10 cellular contexts compared by ENCODE assay signal in genomic region chr1:43558346-43558841, GRCh38. TPM values are rescaled to one million over a fixed set of nuclear protein-coding genes. Genes with fewer than 3 reads are reported as not detected.
DNase-seq lines count a peak whose midpoint lies in the region; ATAC-seq and TF ChIP-seq lines count a peak whose summit lies in the region.
"Had no signal": no experiment of that assay in that cellular context is flagged by ENCODE, and none has a peak within 500 bp of the region (broad histone marks: within the 10 kb centered on the region; RNA-seq: fewer than 3 reads in every experiment).

No MANE protein-coding gene starts in this region.

- H3K27me3 Mint-ChIP-seq in activated T-cell treated with anti-CD3 and anti-CD28 coated beads, Interleukin-2, amount 50 U/mL, for 24 hours: peaks cover under 1% of the 10 kb centered on the region
- H3K27me3 Mint-ChIP-seq in T-helper 17 cell: no peaks in the 10 kb centered on the region
- H3K27me3 Mint-ChIP-seq: activated naive CD8-positive, alpha-beta T cell had no signal

- no peak overlapping the region for H3K4me3 Mint-ChIP-seq in activated T-cell treated with anti-CD3 and anti-CD28 coated beads, Interleukin-2, amount 50 U/mL, for 24 hours
- no peak overlapping the region for H3K4me3 Mint-ChIP-seq in T-helper 17 cell
- H3K4me3 Mint-ChIP-seq: activated naive CD8-positive, alpha-beta T cell had no signal

- no peak overlapping the region for H3K27ac Mint-ChIP-seq in activated T-cell treated with anti-CD3 and anti-CD28 coated beads, Interleukin-2, amount 50 U/mL, for 24 hours
- H3K27ac Mint-ChIP-seq in T-helper 17 cell: no peak overlapping the region
- H3K27ac Mint-ChIP-seq: activated naive CD8-positive, alpha-beta T cell had no signal

- 31 to 62% (median 56%) methylated on average over 5 to 21 of the region's 21 CpGs for WGBS in heart left ventricle, 4 donors

- H3K9ac ChIP-seq in muscle layer of colon (ENCODE audit: low read length): no peak overlapping the region

- TF ChIP-seq CTCF in heart left ventricle (IDR thresholded peaks at IDR 0.05) (no peak), vagina (IDR thresholded peaks at IDR 0.05) (no peak)

- TF ChIP-seq POLR2A in heart left ventricle (IDR thresholded peaks at IDR 0.05) (no peak), vagina (IDR thresholded peaks at IDR 0.05) (no peak)

- no peaks in the 10 kb centered on the region for H3K36me3 Mint-ChIP-seq in activated T-cell treated with anti-CD3 and anti-CD28 coated beads, Interleukin-2, amount 50 U/mL, for 24 hours (ENCODE audit: low read depth)
- H3K36me3 Mint-ChIP-seq in T-helper 17 cell (ENCODE audit: low read depth): no peaks in the 10 kb centered on the region
- H3K36me3 Mint-ChIP-seq: activated naive CD8-positive, alpha-beta T cell had no signal

- intact Hi-C loops in left cardiac atrium (cut with DNase I): no loop called here
- intact Hi-C loops in heart left ventricle (cut with DNase I): no loop called here
- intact Hi-C loops in vagina (cut with DNase I): no loop called here

- no peaks in the 10 kb centered on the region for H3K9me3 Mint-ChIP-seq in activated T-cell treated with anti-CD3 and anti-CD28 coated beads, Interleukin-2, amount 50 U/mL, for 24 hours

- H3K36me3 ChIP-seq in heart left ventricle: peaks cover 0 to 4% (median 0%) of the 10 kb centered on the region in 9 donors
- peaks cover 25% of the 10 kb centered on the region for H3K36me3 ChIP-seq in muscle layer of colon (ENCODE audit: insufficient read depth, low read length)
- H3K36me3 ChIP-seq in vagina: peaks cover 0 to 8% of the 10 kb centered on the region in 2 donors

- H3K9me3 ChIP-seq in heart left ventricle (no peaks in the 10 kb centered on the region), muscle layer of colon (ENCODE audit: low read length) (no peaks in the 10 kb centered on the region), vagina (no peaks in the 10 kb centered on the region), T-helper 17 cell (ENCODE audit: control insufficient read depth, low read length, poor library complexity, severe bottlenecking) (no peaks in the 10 kb centered on the region)

- ATAC-seq in left cardiac atrium (peak; percentile 23 to 59), heart left ventricle (no peak), T-helper 17 cell (no peak)
- ATAC-seq: GM12878 had no signal

- H3K4me3 ChIP-seq in heart left ventricle (no peak overlapping the region), muscle layer of colon (ENCODE audit: low read depth in 1 of 2, low read length in 2 of 2) (no peak overlapping the region), vagina (peak overlapping the region; percentile 9 to 17)
- H3K4me3 ChIP-seq: GM12878 had no signal

- DNase-seq in left cardiac atrium (no peak), heart left ventricle (no peak), epithelial cell of prostate (ENCODE audit: low read depth, low spot score) (no peak), vagina (ENCODE audit: extremely low spot score in 2 of 2) (no peak), 8988T (no peak), T-helper 17 cell (no peak)
- no peak for DNase-seq in activated T-cell treated with anti-CD3 and anti-CD28 coated beads, Interleukin-2, amount 50 U/mL, for 24 hours

- H3K27me3 ChIP-seq in heart left ventricle (no peaks in the 10 kb centered on the region), muscle layer of colon (ENCODE audit: control insufficient read depth in 1 of 2, insufficient read depth in 2 of 2, low read length in 2 of 2) (no peaks in the 10 kb centered on the region), vagina (no peaks in the 10 kb centered on the region)

- H3K4me1 ChIP-seq in heart left ventricle: peaks cover 0 to 1% (median 0%) of the 10 kb centered on the region in 12 donors
- peaks cover 29% of the 10 kb centered on the region for H3K4me1 ChIP-seq in muscle layer of colon (ENCODE audit: insufficient read depth, low read length)
- peaks cover 38% of the 10 kb centered on the region for H3K4me1 ChIP-seq in vagina

- peaks cover 7% of the 10 kb centered on the region for H3K4me1 Mint-ChIP-seq in activated T-cell treated with anti-CD3 and anti-CD28 coated beads, Interleukin-2, amount 50 U/mL, for 24 hours (ENCODE audit: low read depth)
- peaks cover 4% of the 10 kb centered on the region for H3K4me1 Mint-ChIP-seq in T-helper 17 cell

- peak overlapping the region in 1 of 12 donors; percentile 70 for H3K27ac ChIP-seq in heart left ventricle
- H3K27ac ChIP-seq in epithelial cell of prostate: peak overlapping the region; percentile 2
- H3K27ac ChIP-seq in muscle layer of colon (ENCODE audit: low read depth, low read length): peak overlapping the region; percentile 70
- H3K27ac ChIP-seq in vagina: peak overlapping the region; percentile 86

RNA-seq across cellular contexts. Expression of gene PTPRF, which starts 27.7 kb away (rescaled TPM):
- total RNA-seq in left cardiac atrium (10 to 100 TPM; 37.4 to 63.1 TPM), heart left ventricle (10 to 100 TPM in 1 of 9 donors, 1 to 10 TPM in 8; 2.1 to 74.1 (median 6.3) TPM), vagina (139 TPM), T-helper 17 cell (1 to 10 TPM in 1 of 2 donors, under 1 TPM in 1; 0.52 to 5.9 TPM)
- polyA plus RNA-seq in heart left ventricle: 1 to 10 TPM in 1 of 2 donors, under 1 TPM in 1; 0.91 to 4.0 TPM

Comparison
In these comparisons a context has a peak if more than half of its experiments do, and no peak if none do; other contexts are left out.
1. ATAC-seq: peak in left cardiac atrium (2 of 2); none in heart left ventricle (0 of 4) and T-helper 17 cell (single experiment).
2. H3K4me3 ChIP-seq: peak in vagina (2 of 2); none in heart left ventricle (0 of 12) and muscle layer of colon (0 of 2).